In genomic region chr9:16191237-16191636, GRCh38 we compare ENCODE assay signal across 23 cellular contexts.
A peak's percentile ranks its signal among the peaks of the same experiment; 100 is the strongest.
DNase-seq lines count a peak whose midpoint lies in the region; ATAC-seq and TF ChIP-seq lines count a peak whose summit lies in the region.
"Had no signal": no experiment of that assay in that cellular context is flagged by ENCODE, and none has a peak within 500 bp of the region (broad histone marks: within the 10 kb centered on the region; RNA-seq: fewer than 3 reads in every experiment).

No MANE protein-coding gene starts in this region.

- no peak overlapping the region for H3K56ac ChIP-seq in mesendoderm (ENCODE audit: low read length)

- no peak overlapping the region for H2BK120ac ChIP-seq in mesendoderm (ENCODE audit: low read depth, low read length)

- peak; percentile 22 for ATAC-seq in left ventricle myocardium superior
- no peak for ATAC-seq in HG03159 (IDR thresholded peaks at IDR 0.05; ENCODE audit: unreplicated experiment)
- ATAC-seq: activated CD8-positive, alpha-beta memory T cell treated with anti-CD3 and anti-CD28 coated beads, Interleukin-2, amount 10 ng/mL, durations not matched to agents 7 days and 5 days had no signal

- no peak overlapping the region for H3K27ac ChIP-seq in left ventricle myocardium inferior (replicated peaks)
- H3K27ac ChIP-seq in endodermal cell (ENCODE audit: low read depth, low read length): no peak overlapping the region
- H3K27ac ChIP-seq in mesendoderm (ENCODE audit: low read depth, low read length): no peak overlapping the region
- H3K27ac ChIP-seq: BLaER1 treated with 17β-estradiol and CSF1 and Interleukin-3, amounts not matched to agents 10 nM and 100 nM; HL-60; upper lobe of right lung; WERI-Rb-1 had no signal

- no peaks in the 10 kb centered on the region for H3K79me1 ChIP-seq in mesendoderm (ENCODE audit: low read length)

- H3K36me3 Mint-ChIP-seq in endodermal cell (ENCODE audit: low read depth): no peaks in the 10 kb centered on the region
- H3K36me3 Mint-ChIP-seq: activated CD8-positive, alpha-beta memory T cell treated with anti-CD3 and anti-CD28 coated beads, Interleukin-2, amount 10 ng/mL, durations not matched to agents 7 days and 5 days; activated naive CD4-positive, alpha-beta T cell treated with anti-CD3 and anti-CD28 coated beads, Interleukin-2, amount 10 ng/mL, durations not matched to agents 7 days and 5 days had no signal

- H4K8ac ChIP-seq in mesendoderm (ENCODE audit: low read depth, low read length): no peak overlapping the region

- H3K9ac ChIP-seq in endodermal cell (ENCODE audit: extremely low read depth, low read length, poor library complexity, severe bottlenecking) (no peak overlapping the region), mesendoderm (ENCODE audit: low read length) (no peak overlapping the region)

- no peak overlapping the region for H3K23ac ChIP-seq in mesendoderm (ENCODE audit: low read length)

- H4K5ac ChIP-seq in mesendoderm (ENCODE audit: low read length): no peak overlapping the region

- H3K4me1 Mint-ChIP-seq in endodermal cell: peaks cover 19% of the 10 kb centered on the region
- H3K4me1 Mint-ChIP-seq: activated CD4-positive, alpha-beta T cell treated with anti-CD3 and anti-CD28 coated beads, Interleukin-2, amount 10 ng/mL, durations not matched to agents 7 days and 5 days; activated CD8-positive, alpha-beta memory T cell treated with anti-CD3 and anti-CD28 coated beads, Interleukin-2, amount 10 ng/mL, durations not matched to agents 7 days and 5 days; activated naive CD4-positive, alpha-beta T cell treated with anti-CD3 and anti-CD28 coated beads, Interleukin-2, amount 10 ng/mL, durations not matched to agents 7 days and 5 days had no signal

- no peak for DNase-seq in left ventricle myocardium superior
- no peak for DNase-seq in left ventricle myocardium inferior
- no peak for DNase-seq in endodermal cell
- no peak for DNase-seq in mesendoderm
- no peak for DNase-seq in NCI-H2196 (lab: John Stamatoyannopoulos, UW; ENCODE audit: unreplicated experiment)
- DNase-seq in GM19240 (ENCODE audit: insufficient read length, low spot score): no peak
- DNase-seq in NCI-H146 (lab: John Stamatoyannopoulos, UW): no peak
- DNase-seq: activated CD4-positive, alpha-beta T cell treated with anti-CD3 and anti-CD28 coated beads, Interleukin-2, amount 10 ng/mL, durations not matched to agents 7 days and 5 days; activated CD8-positive, alpha-beta memory T cell treated with anti-CD3 and anti-CD28 coated beads, Interleukin-2, amount 10 ng/mL, durations not matched to agents 7 days and 5 days; activated naive CD4-positive, alpha-beta T cell treated with anti-CD3 and anti-CD28 coated beads, Interleukin-2, amount 10 ng/mL, durations not matched to agents 7 days and 5 days; activated T-cell treated with anti-CD3 and anti-CD28 coated beads, Interleukin-2, amount 50 U/mL, for 72 hours; dermis blood vessel endothelial cell; DMS79 treated with DMSO at 0.1 percent for 48 hours; NCI-H187 treated with DMSO at 0.1 percent for 48 hours; NCI-H2227 treated with DMSO at 0.1 percent for 48 hours; stimulated activated CD8-positive, alpha-beta memory T cell treated with anti-CD3 and anti-CD28 coated beads, Interleukin-4, amount 100 ng/mL, for 48 hours; T-helper 9 cell; upper lobe of right lung; WERI-Rb-1 had no signal

- peak overlapping the region; percentile 7 for H3K4ac ChIP-seq in mesendoderm (ENCODE audit: low read depth, low read length)

- H3K36me3 ChIP-seq in left ventricle myocardium inferior: no peaks in the 10 kb centered on the region
- no peaks in the 10 kb centered on the region for H3K36me3 ChIP-seq in endodermal cell (ENCODE audit: control insufficient read depth, insufficient read depth, low read length)
- no peaks in the 10 kb centered on the region for H3K36me3 ChIP-seq in mesendoderm (ENCODE audit: control insufficient read depth, insufficient read depth, low read length)
- H3K36me3 ChIP-seq: upper lobe of right lung, WERI-Rb-1 had no signal

- H3K27me3 ChIP-seq in left ventricle myocardium inferior (ENCODE audit: low read depth) (no peaks in the 10 kb centered on the region), endodermal cell (ENCODE audit: control insufficient read depth, insufficient read depth, low read length, poor library complexity, severe bottlenecking) (no peaks in the 10 kb centered on the region), mesendoderm (ENCODE audit: insufficient read depth, low read length, poor library complexity) (no peaks in the 10 kb centered on the region)
- H3K27me3 ChIP-seq: BLaER1 treated with 17β-estradiol and CSF1 and Interleukin-3, amounts not matched to agents 10 nM and 100 nM; upper lobe of right lung had no signal

- intact Hi-C loops in left ventricle myocardium superior (cut with micrococcal nuclease) (no loop called here), left ventricle myocardium inferior (cut with micrococcal nuclease) (no loop called here)

- no peak overlapping the region for H3K4me3 ChIP-seq in left ventricle myocardium inferior
- no peak overlapping the region for H3K4me3 ChIP-seq in endodermal cell (ENCODE audit: low read length)
- no peak overlapping the region for H3K4me3 ChIP-seq in mesendoderm (ENCODE audit: low read length)
- H3K4me3 ChIP-seq: BLaER1 treated with 17β-estradiol and CSF1 and Interleukin-3, amounts not matched to agents 10 nM and 100 nM; upper lobe of right lung had no signal

- peaks cover 20% of the 10 kb centered on the region for H3K9me3 ChIP-seq in left ventricle myocardium inferior (replicated peaks)
- peaks cover 11% of the 10 kb centered on the region for H3K9me3 ChIP-seq in endodermal cell (ENCODE audit: control insufficient read depth, low read length)
- H3K9me3 ChIP-seq: upper lobe of right lung had no signal

- no peak overlapping the region for H2AK5ac ChIP-seq in mesendoderm (ENCODE audit: low read length)

- H3K18ac ChIP-seq in mesendoderm (ENCODE audit: low read length): peak overlapping the region; percentile 52

- WGBS in endodermal cell (ENCODE audit: insufficient coverage in 1 of 2, insufficient read length in 1 of 2), 2 experiments: 93% methylated on average over 3 of the region's 4 CpGs
- no CpG with 5 or more reads among the region's 4 CpGs for WGBS in mesendoderm (ENCODE audit: extremely low coverage, insufficient coverage, low lambda C conversion rate)

- H2BK15ac ChIP-seq in mesendoderm (replicated peaks; ENCODE audit: low read depth): no peak overlapping the region

- H3K4me1 ChIP-seq in left ventricle myocardium inferior (peaks cover 10% of the 10 kb centered on the region), endodermal cell (ENCODE audit: control insufficient read depth, insufficient read depth, low read length) (peaks cover 7% of the 10 kb centered on the region), mesendoderm (ENCODE audit: control insufficient read depth, low read depth, low read length) (peaks cover 12% of the 10 kb centered on the region)

- TF ChIP-seq CTCF in left ventricle myocardium inferior (IDR thresholded peaks at IDR 0.05; ENCODE audit: borderline replicate concordance) (no peak), endodermal cell (conservative IDR thresholded peaks at IDR 0.05) (no peak)

- H3K9me3 Mint-ChIP-seq in endodermal cell: peaks cover 13% of the 10 kb centered on the region

- H3K79me2 ChIP-seq in mesendoderm (ENCODE audit: control insufficient read depth, insufficient read depth, low read length): no peaks in the 10 kb centered on the region

- no peak overlapping the region for H3K4me2 ChIP-seq in mesendoderm (ENCODE audit: low read length)

- H3K4me3 Mint-ChIP-seq in endodermal cell: no peak overlapping the region
- H3K4me3 Mint-ChIP-seq: activated CD4-positive, alpha-beta T cell treated with anti-CD3 and anti-CD28 coated beads, Interleukin-2, amount 10 ng/mL, durations not matched to agents 7 days and 5 days; activated CD8-positive, alpha-beta memory T cell treated with anti-CD3 and anti-CD28 coated beads, Interleukin-2, amount 10 ng/mL, durations not matched to agents 7 days and 5 days; activated naive CD4-positive, alpha-beta T cell treated with anti-CD3 and anti-CD28 coated beads, Interleukin-2, amount 10 ng/mL, durations not matched to agents 7 days and 5 days; activated T-cell treated with anti-CD3 and anti-CD28 coated beads, Interleukin-2, amount 50 U/mL, for 72 hours had no signal

- H3K27ac Mint-ChIP-seq in endodermal cell: peak overlapping the region; percentile 38
- H3K27ac Mint-ChIP-seq: activated CD4-positive, alpha-beta T cell treated with anti-CD3 and anti-CD28 coated beads, Interleukin-2, amount 10 ng/mL, durations not matched to agents 7 days and 5 days; activated CD8-positive, alpha-beta memory T cell treated with anti-CD3 and anti-CD28 coated beads, Interleukin-2, amount 10 ng/mL, durations not matched to agents 7 days and 5 days; activated naive CD4-positive, alpha-beta T cell treated with anti-CD3 and anti-CD28 coated beads, Interleukin-2, amount 10 ng/mL, durations not matched to agents 7 days and 5 days; activated T-cell treated with anti-CD3 and anti-CD28 coated beads, Interleukin-2, amount 50 U/mL, for 72 hours; progenitor cell of endocrine pancreas had no signal

- peaks cover 2% of the 10 kb centered on the region for H3K27me3 Mint-ChIP-seq in endodermal cell (ENCODE audit: insufficient read depth)
- H3K27me3 Mint-ChIP-seq: activated CD4-positive, alpha-beta T cell treated with anti-CD3 and anti-CD28 coated beads, Interleukin-2, amount 10 ng/mL, durations not matched to agents 7 days and 5 days; activated CD8-positive, alpha-beta memory T cell treated with anti-CD3 and anti-CD28 coated beads, Interleukin-2, amount 10 ng/mL, durations not matched to agents 7 days and 5 days; activated naive CD4-positive, alpha-beta T cell treated with anti-CD3 and anti-CD28 coated beads, Interleukin-2, amount 10 ng/mL, durations not matched to agents 7 days and 5 days had no signal

- H2BK5ac ChIP-seq in mesendoderm (ENCODE audit: low read length): no peak overlapping the region
